In genomic region chr20:23186808-23187207, GRCh38 we compare ENCODE assay signal across 26 cellular contexts.
"Had no signal": no experiment of that assay in that cellular context is flagged by ENCODE, and none has a peak within 500 bp of the region (broad histone marks: within the 10 kb centered on the region; RNA-seq: fewer than 3 reads in every experiment).

No MANE protein-coding gene starts in this region.

- H3K9me3 ChIP-seq: esophagus squamous epithelium, ovary, psoas muscle, thyroid gland had no signal

- DNase-seq: effector memory CD4-positive, alpha-beta T cell; esophagus squamous epithelium; foreskin melanocyte; glutamatergic neuron; heart right ventricle; hippocampal formation; left cardiac atrium; left lung; mammary epithelial cell; mesendoderm; midbrain; naive thymus-derived CD8-positive, alpha-beta T cell; nephron progenitor cell; nucleus accumbens; ovary; posterior cingulate gyrus; psoas muscle; right cardiac atrium; small intestine; stimulated activated CD4-positive, alpha-beta T cell treated with anti-CD3 and anti-CD28 coated beads, Interleukin-12 subunit alpha, Interleukin-12 subunit beta, amount 100 ng/mL, for 4 hours; stimulated activated CD4-positive, alpha-beta T cell treated with anti-CD3 and anti-CD28 coated beads, Interleukin-1b, Interleukin-23, amount 100 ng/mL, for 48 hours; stimulated activated CD4-positive, alpha-beta T cell treated with anti-CD3 and anti-CD28 coated beads, Interleukin-4, amount 100 ng/mL, for 1 hour; stimulated activated CD8-positive, alpha-beta memory T cell treated with anti-CD3 and anti-CD28 coated beads, Interleukin-4, amount 100 ng/mL, for 48 hours; stimulated activated naive CD4-positive, alpha-beta T cell; stimulated activated naive CD8-positive, alpha-beta T cell treated with anti-CD3 and anti-CD28 coated beads, Interleukin-15, amount 100 ng/mL, for 72 hours; thyroid gland had no signal

- H3K4me3 ChIP-seq: heart right ventricle, left lung, ovary, psoas muscle, thyroid gland had no signal

- H3K27ac ChIP-seq: heart right ventricle, left lung, ovary, psoas muscle, thyroid gland had no signal

- H3K27me3 ChIP-seq: esophagus squamous epithelium, heart right ventricle, ovary, thyroid gland had no signal

- H3K4me1 ChIP-seq: left lung, psoas muscle had no signal

- H3K36me3 ChIP-seq: esophagus squamous epithelium, heart right ventricle, left lung, ovary, thyroid gland had no signal

- ATAC-seq: naive thymus-derived CD8-positive, alpha-beta T cell; stimulated activated naive CD8-positive, alpha-beta T cell treated with anti-CD3 and anti-CD28 coated beads, Interleukin-15, amount 100 ng/mL, for 72 hours had no signal
